In the genomic region with DNA sequence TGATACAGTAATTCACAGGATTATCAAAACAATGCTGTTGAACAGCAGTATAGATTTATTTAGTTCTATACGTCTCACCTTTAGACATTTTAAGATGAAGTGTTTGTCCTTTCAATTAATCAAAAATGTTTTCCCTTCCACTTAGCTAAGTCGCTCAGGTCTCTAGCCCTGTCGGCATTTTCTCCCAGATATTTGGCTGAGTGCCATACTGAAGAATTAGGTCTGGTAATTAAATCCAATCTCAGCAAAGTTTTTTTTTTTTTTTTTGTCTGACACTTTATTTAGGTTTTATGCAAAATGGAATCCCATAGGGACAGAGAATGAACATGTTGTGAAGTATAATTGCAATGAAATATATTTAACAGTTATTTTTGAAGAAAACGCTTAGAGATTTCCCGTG, we compare ENCODE assay signal across 20 cellular contexts. TPM values are rescaled to one million over a fixed set of nuclear protein-coding genes. Genes with fewer than 3 reads are reported as not detected.
DNase-seq lines count a peak whose midpoint lies in the region; ATAC-seq, FAIRE-seq and TF ChIP-seq lines count a peak whose summit lies in the region.
"Had no signal": no experiment of that assay in that cellular context is flagged by ENCODE, and none has a peak within 500 bp of the region (broad histone marks: within the 10 kb centered on the region; RNA-seq: fewer than 3 reads in every experiment).

No MANE protein-coding gene starts in this region.

- POLR2A ChIA-PET in K562 (lab: Yijun Ruan, JAX) = interaction anchor here (1.1 kb wide), 1 partner anchor 44 kb away, joined by 4 read pairs; the partner anchor contains the start of gene RFC3

- no peaks in the 10 kb centered on the region for H4K20me1 ChIP-seq in K562 (replicated peaks; ENCODE audit: control insufficient read depth, insufficient read depth, low read length)
- H4K20me1 ChIP-seq: BLaER1 had no signal

- H3K4me2 ChIP-seq in K562 (ENCODE audit: insufficient read depth, low read length) = no peak overlapping the region
- H3K4me2 ChIP-seq: A549, BLaER1 had no signal

- intact Hi-C loops in K562 (cut with micrococcal nuclease) (no loop called here), esophagus muscularis mucosa (cut with DNase I) (no loop called here), Right ventricle myocardium inferior (cut with DNase I) (no loop called here)

- CTCF ChIA-PET in K562 (lab: Yijun Ruan, JAX; ENCODE audit: low intra/inter-chr PET ratio) = no interaction called here

- TF ChIP-seq POLR2A in K562 (conservative IDR thresholded peaks at IDR 0.05) = no peak
- no peak for TF ChIP-seq POLR2A in esophagus muscularis mucosa (IDR thresholded peaks at IDR 0.05; ENCODE audit: low read depth)

- H2AFZ ChIP-seq in K562 (ENCODE audit: low read depth, low read length) = no peak overlapping the region

- no peaks in the 10 kb centered on the region for H3K79me2 ChIP-seq in K562 (ENCODE audit: control insufficient read depth, insufficient read depth, low read length)

- in situ Hi-C loops in K562 (cut with MboI) = no loop called here

- H3K9ac ChIP-seq in K562 (ENCODE audit: insufficient read depth in 1 of 2, low read depth in 2 of 2, low read length in 2 of 2) = no peak overlapping the region
- H3K9ac ChIP-seq: BLaER1 had no signal

- TF ChIP-seq RAD21 in Ishikawa (IDR thresholded peaks at IDR 0.05; ENCODE audit: low read depth) (no peak), K562 (CRISPR knock-in tag; conservative IDR thresholded peaks at IDR 0.05 in 1 of 2, IDR thresholded peaks at IDR 0.05 in 1 of 2) (no peak)

- DNase-seq in D341Med (ENCODE audit: low spot score) (peak; percentile 37), NCI-H2171 (lab: John Stamatoyannopoulos, UW) (peak; percentile 13), K562 (ENCODE audit: extremely low read depth in 1 of 4, low spot score in 3 of 4) (no peak), middle frontal gyrus (ENCODE audit: extremely low spot score, low spot score) (no peak), esophagus muscularis mucosa (ENCODE audit: extremely low spot score) (no peak), Right ventricle myocardium inferior (ENCODE audit: missing footprints) (no peak)
- DNase-seq: CD8-positive, alpha-beta T cell; GDM1; H7; MG63; NCI-H1092; NCI-H1694 treated with DMSO at 0.1 percent for 48 hours; NCI-H2107; T-helper 17 cell had no signal

- H3K27ac ChIP-seq in K562 (ENCODE audit: extremely low read depth, low read depth, low read length) = no peak overlapping the region
- H3K27ac ChIP-seq in esophagus muscularis mucosa (replicated peaks in 1 of 4) = no peak overlapping the region
- H3K27ac ChIP-seq: A549, BLaER1 had no signal

- H3K4me3 ChIP-seq in K562 (no peak overlapping the region), esophagus muscularis mucosa (no peak overlapping the region)
- H3K4me3 ChIP-seq: A549, BLaER1, MG63 had no signal

- ATAC-seq in K562 (no peak), Right ventricle myocardium inferior (no peak), GM19351 (IDR thresholded peaks at IDR 0.05; ENCODE audit: unreplicated experiment) (no peak)
- ATAC-seq: A549; CD8-positive, alpha-beta T cell; Panc1; T-helper 17 cell had no signal

- no peak for FAIRE-seq in K562 (lab: Jason Lieb, UNC)
- FAIRE-seq: A549, D721Med had no signal

- H3K27me3 ChIP-seq in K562 (ENCODE audit: control insufficient read depth in 2 of 2, insufficient read depth in 2 of 2, low read length in 2 of 2) = no peaks in the 10 kb centered on the region
- H3K27me3 ChIP-seq in esophagus muscularis mucosa = no peaks in the 10 kb centered on the region
- H3K27me3 ChIP-seq: BLaER1, MG63 had no signal

- 81% methylated on average over 5 of the region's 5 CpGs for WGBS in K562 (ENCODE audit: insufficient coverage, low coverage, missing lambda C conversion rate)
- 70% methylated on average over 5 of the region's 5 CpGs for WGBS in esophagus muscularis mucosa

- H3K36me3 ChIP-seq in K562 (ENCODE audit: control insufficient read depth, insufficient read depth, low read length) = no peaks in the 10 kb centered on the region
- no peaks in the 10 kb centered on the region for H3K36me3 ChIP-seq in esophagus muscularis mucosa
- H3K36me3 ChIP-seq: BLaER1 had no signal

- BruUV-seq in K562 (replicated peaks; lab: Mats Ljungman, UMichigan) = no TSS peak

- H3K9me3 ChIP-seq in K562 (replicated peaks; ENCODE audit: control insufficient read depth, insufficient read depth, low read depth, low read length) (no peaks in the 10 kb centered on the region), esophagus muscularis mucosa (no peaks in the 10 kb centered on the region)
- H3K9me3 ChIP-seq: A549, MG63 had no signal

- TF ChIP-seq CTCF in K562 (IDR thresholded peaks at IDR 0.05 in 2 of 3, conservative IDR thresholded peaks at IDR 0.05 in 1 of 3; ENCODE audit: insufficient read depth in 2 of 3, low read depth in 1 of 3, low read length in 3 of 3) = no peak
- TF ChIP-seq CTCF in esophagus muscularis mucosa (IDR thresholded peaks at IDR 0.05) = no peak

- H3K4me1 ChIP-seq in K562 (replicated peaks in 1 of 2; ENCODE audit: control insufficient read depth in 2 of 2, insufficient read depth in 2 of 2, low read length in 2 of 2) (no peaks in the 10 kb centered on the region), esophagus muscularis mucosa (no peaks in the 10 kb centered on the region)
- H3K4me1 ChIP-seq: A549 had no signal

- TF ChIP-seq EP300 in Ishikawa (IDR thresholded peaks at IDR 0.05; ENCODE audit: borderline replicate concordance) (no peak), K562 (IDR thresholded peaks at IDR 0.05; ENCODE audit: low read length) (no peak), esophagus muscularis mucosa (IDR thresholded peaks at IDR 0.05) (no peak)

- H3K9me1 ChIP-seq in K562 (ENCODE audit: control insufficient read depth, insufficient read depth, low read length) = no peaks in the 10 kb centered on the region

TF ChIP-seq in Ishikawa, 13 proteins besides CTCF, POLR2A, EP300 and RAD21:
- peak; percentile 50 for TF ChIP-seq NFIC (IDR thresholded peaks at IDR 0.05)
- no peak for TF ChIP-seq CREB1 (IDR thresholded peaks at IDR 0.05; ENCODE audit: low read depth)

TF ChIP-seq in K562, 482 proteins besides CTCF, POLR2A, EP300 and RAD21:
- TF ChIP-seq JUN (IDR thresholded peaks at IDR 0.05; ENCODE audit: borderline replicate concordance, low read depth, low read length) (no peak), JUN (CRISPR knock-in tag; IDR thresholded peaks at IDR 0.05; ENCODE audit: borderline replicate concordance) (no peak), ZFP1 (CRISPR knock-in tag; IDR thresholded peaks at IDR 0.05) (no peak), NFIC (IDR thresholded peaks at IDR 0.05) (0 out of 2 replicates have a peak, but pooled peaks have one; percentile 19), SRSF7 (optimal IDR thresholded peaks at IDR 0.05; ENCODE audit: low read depth, low read length) (no peak)

RNA-seq across cellular contexts. Expression of gene RFC3, which starts 44.1 kb away (rescaled TPM):
- total RNA-seq in K562 (2011; cell fraction: chromatin; rRNA removed; ENCODE audit: low replicate concordance) = 22.3 and 63.4 TPM in 2 replicates
- total RNA-seq in K562 (2011; cell fraction: nucleolus; rRNA removed) = 15.0 and 17.4 TPM in 2 replicates
- 29.3 and 43.4 TPM in 2 replicates for total RNA-seq in K562 (2011; cell fraction: nucleoplasm; rRNA removed)
- total RNA-seq in K562 (2014; rRNA removed) (28.5 and 31.3 TPM in 2 replicates), K562 (2014; rRNA removed; fragmentation: Illumina TruSeq; extraction: Trizol) (54.0 and 62.7 TPM in 2 replicates), K562 (2015; rRNA removed; fragmentation: Illumina TruSeq; extraction: Trizol) (41.0 and 47.3 TPM in 2 replicates), K562 (2021) (43.1 and 43.6 TPM in 2 replicates), esophagus muscularis mucosa (1 to 10 TPM; 4.2 to 5.6 (median 4.7) TPM), Right ventricle myocardium inferior (5.0 TPM)
- polyA plus RNA-seq in K562 (2011; rRNA removed) (40.1 and 61.0 TPM in 2 replicates), K562 (2014; fragmentation: Illumina TruSeq; extraction: Trizol) (51.9 and 58.6 TPM in 2 replicates), K562 (2014; fragmentation: Nextera tagmentation; extraction: Ambion mirVana) (10 to 100 TPM; 81.4 to 94.0 TPM), K562 (2014; rRNA removed) (47.1 and 48.8 TPM in 2 replicates)
- polyA plus RNA-seq in K562 (2011; cell fraction: cytosol; rRNA removed) = 11.9 and 23.2 TPM in 2 replicates
- polyA plus RNA-seq in K562 (2011; cell fraction: nucleus; rRNA removed) = 30.8 and 38.8 TPM in 2 replicates
- polyA plus RNA-seq in K562 (2012) = 27.9 and 33.5 TPM in 2 replicates
- 48.2 and 49.2 TPM in 2 replicates for polyA minus RNA-seq in K562 (2011; rRNA and poly(A)+ RNA removed)
- 17.3 and 18.5 TPM in 2 replicates for polyA minus RNA-seq in K562 (2011; cell fraction: cytosol; rRNA and poly(A)+ RNA removed)
- polyA minus RNA-seq in K562 (2011; cell fraction: nucleus; rRNA and poly(A)+ RNA removed) = 46.3 and 78.1 TPM in 2 replicates

Comparison
In these comparisons a context has a peak if more than half of its experiments do, and no peak if none do; other contexts are left out.
1. DNase-seq: peak in D341Med (single experiment) and NCI-H2171 (single experiment); none in K562 (0 of 4), middle frontal gyrus (single experiment), esophagus muscularis mucosa (single experiment) and Right ventricle myocardium inferior (single experiment).